In the genomic region with DNA sequence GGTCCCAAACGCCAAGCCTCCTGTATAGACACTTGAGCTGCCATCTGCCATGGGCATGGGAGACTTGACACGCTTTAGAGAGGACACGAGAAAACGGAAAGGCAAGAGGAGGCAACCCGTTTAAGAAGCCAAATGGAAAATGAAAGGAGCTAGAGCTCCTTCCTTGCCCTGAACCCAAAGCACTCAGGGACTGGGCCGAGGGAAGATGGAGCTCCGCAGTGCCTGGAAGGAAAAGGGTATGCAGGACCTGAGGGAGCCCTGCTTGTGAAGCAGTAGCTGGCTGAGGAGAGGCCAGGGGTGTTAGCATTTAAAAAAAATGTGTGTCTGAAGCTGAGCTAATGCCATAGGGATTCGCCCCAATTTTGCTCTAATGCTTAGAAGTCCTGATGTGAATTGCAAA, we compare ENCODE assay signal across 17 cellular contexts. TPM values are rescaled to one million over a fixed set of nuclear protein-coding genes. Genes with fewer than 3 reads are reported as not detected.
A peak's percentile ranks its signal among the peaks of the same experiment; 100 is the strongest.
DNase-seq lines count a peak whose midpoint lies in the region; TF ChIP-seq lines count a peak whose summit lies in the region.
"Had no signal": no experiment of that assay in that cellular context is flagged by ENCODE, and none has a peak within 500 bp of the region (broad histone marks: within the 10 kb centered on the region; RNA-seq: fewer than 3 reads in every experiment).

No MANE protein-coding gene starts in this region.

- in situ Hi-C loops in GM23248 (cut with MboI) (no loop called here), astrocyte of the spinal cord (cut with HindIII; ENCODE audit: low sequenced_read_pairs) (no loop called here), ACHN (cut with HindIII; ENCODE audit: low pct_ligation_motif_present, low pct_unique_long_range_greater_than_20kb, low sequenced_read_pairs) (no loop called here)

- WGBS in GM23248 (ENCODE audit: low coverage in 1 of 2, low lambda C conversion rate in 2 of 2, missing lambda C conversion rate in 2 of 2), 2 experiments: 3 to 6% methylated on average over 5 to 8 of the region's 8 CpGs

- peaks cover 4% of the 10 kb centered on the region for H3K9me3 Mint-ChIP-seq in mesothelial cell of epicardium

- H3K36me3 Mint-ChIP-seq in mesothelial cell of epicardium: no peaks in the 10 kb centered on the region

- H3K4me2 ChIP-seq in GM23248 (ENCODE audit: unreplicated experiment): peak overlapping the region; percentile 73

- no peaks in the 10 kb centered on the region for H3K9me2 ChIP-seq in GM23248 (ENCODE audit: insufficient read depth)

- H3K9ac ChIP-seq in GM23248: no peak overlapping the region

- H3K27me3 ChIP-seq in ACC112 (ENCODE audit: insufficient read depth, low read length) (peaks cover 6% of the 10 kb centered on the region; the same call in 1 of the 2 replicates), GM23248 (replicated peaks; ENCODE audit: insufficient read depth) (no peaks in the 10 kb centered on the region)
- H3K27me3 ChIP-seq: BE2C, ovary had no signal

- peaks cover 49% of the 10 kb centered on the region for H3K27me3 Mint-ChIP-seq in mesothelial cell of epicardium (ENCODE audit: low read depth)

- no peaks in the 10 kb centered on the region for H3K9me3 ChIP-seq in GM23248 (ENCODE audit: low read depth)
- H3K9me3 ChIP-seq: BE2C, ovary had no signal

- H3K4me3 ChIP-seq in ACC112 (ENCODE audit: low read depth, low read length) (peak overlapping the region; percentile 75), GM23248 (peak overlapping the region; percentile 60), astrocyte of the spinal cord (ENCODE audit: low read depth, low read length) (peak overlapping the region; percentile 11)

- DNase-seq in GM23248 (peak; percentile 3), astrocyte of the spinal cord (ENCODE audit: low read depth, low spot score) (no peak), mesothelial cell of epicardium (ENCODE audit: low spot score in 2 of 2, unreplicated experiment in 2 of 2) (no peak), NCI-H526 treated with DMSO at 0.1 percent for 48 hours (lab: John Stamatoyannopoulos, UW) (no peak), ACHN (no peak), NCI-H1694 (lab: John Stamatoyannopoulos, UW) (no peak), putamen (ENCODE audit: low spot score) (no peak)
- DNase-seq: activated CD8-positive, alpha-beta memory T cell treated with anti-CD3 and anti-CD28 coated beads for 24 hours; activated naive CD4-positive, alpha-beta T cell; BE2C; left cardiac atrium; stimulated activated CD4-positive, alpha-beta T cell treated with anti-CD3 and anti-CD28 coated beads, Interleukin-4, amount 100 ng/mL, for 4 hours; stimulated activated naive CD8-positive, alpha-beta T cell treated with anti-CD3 and anti-CD28 coated beads, Interleukin-15, Interleukin-2, amounts not matched to agents 100 U/mL and 50 U/mL, for 24 hours had no signal

- H3K4me3 Mint-ChIP-seq in mesothelial cell of epicardium: peak overlapping the region; percentile 45

- H3F3A ChIP-seq in GM23248 (ENCODE audit: insufficient read depth): no peaks in the 10 kb centered on the region

- no peaks in the 10 kb centered on the region for H3K4me1 ChIP-seq in ACC112 (ENCODE audit: control insufficient read depth, insufficient read depth, low read length, unreplicated experiment)
- H3K4me1 ChIP-seq in GM23248 (ENCODE audit: insufficient read depth): 0 out of 2 replicates have a peak, but pooled peaks cover 3% of the 10 kb centered on the region
- H3K4me1 ChIP-seq: BE2C had no signal

- H3K36me3 ChIP-seq in ACC112 (ENCODE audit: insufficient read depth, low read length) (no peaks in the 10 kb centered on the region), GM23248 (ENCODE audit: low read depth) (no peaks in the 10 kb centered on the region)
- H3K36me3 ChIP-seq: BE2C, ovary had no signal

- peak overlapping the region; percentile 22 for H2AFZ ChIP-seq in ACC112 (ENCODE audit: low read length, unreplicated experiment)
- peak overlapping the region; percentile 62 for H2AFZ ChIP-seq in GM23248

- H3K4me1 Mint-ChIP-seq in mesothelial cell of epicardium: peaks cover 3% of the 10 kb centered on the region

- TF ChIP-seq CTCF in astrocyte of the spinal cord (IDR thresholded peaks at IDR 0.05; ENCODE audit: low read depth, low read length) (no peak), mesothelial cell of epicardium (IDR thresholded peaks at IDR 0.05; ENCODE audit: unreplicated experiment) (no peak)

- H3K27ac ChIP-seq in ACC112 (ENCODE audit: low read depth, low read length): no peak overlapping the region
- no peak overlapping the region for H3K27ac ChIP-seq in GM23248
- H3K27ac ChIP-seq: HL-60 had no signal

- no peaks in the 10 kb centered on the region for H4K20me1 ChIP-seq in GM23248 (ENCODE audit: insufficient read depth)

- H3K79me2 ChIP-seq in ACC112 (ENCODE audit: control insufficient read depth, insufficient read depth, low read length, unreplicated experiment): no peaks in the 10 kb centered on the region
- no peaks in the 10 kb centered on the region for H3K79me2 ChIP-seq in GM23248 (ENCODE audit: insufficient read depth)

- H3K27ac Mint-ChIP-seq in mesothelial cell of epicardium: no peak overlapping the region

RNA-seq across cellular contexts. Expression of a gene that starts 15.1 kb away (rescaled TPM):
- total RNA-seq in GM23248 (2014; rRNA removed; shearing (Covaris generic)): not detected in 2 replicates
- 0.11 TPM in 1 of 2 replicates, not detected in the other for polyA plus RNA-seq in GM23248 (2016; fragmentation: Nextera tagmentation; extraction: Ambion mirVana)
- 0.11 to 0.16 TPM in 2 of 3 replicates, not detected in the other for total RNA-seq in mesothelial cell of epicardium
- total RNA-seq: RPMI7951 had no signal

Comparison
In these comparisons a context has a peak if more than half of its experiments do, and no peak if none do; other contexts are left out.
1. H3K4me3 ChIP-seq: peak in every context shown above with its lines; median percentile 75 in ACC112; 60 in GM23248; 11 in astrocyte of the spinal cord.